Comparison of ENCODE assay signal across 20 cellular contexts in the genomic region with DNA sequence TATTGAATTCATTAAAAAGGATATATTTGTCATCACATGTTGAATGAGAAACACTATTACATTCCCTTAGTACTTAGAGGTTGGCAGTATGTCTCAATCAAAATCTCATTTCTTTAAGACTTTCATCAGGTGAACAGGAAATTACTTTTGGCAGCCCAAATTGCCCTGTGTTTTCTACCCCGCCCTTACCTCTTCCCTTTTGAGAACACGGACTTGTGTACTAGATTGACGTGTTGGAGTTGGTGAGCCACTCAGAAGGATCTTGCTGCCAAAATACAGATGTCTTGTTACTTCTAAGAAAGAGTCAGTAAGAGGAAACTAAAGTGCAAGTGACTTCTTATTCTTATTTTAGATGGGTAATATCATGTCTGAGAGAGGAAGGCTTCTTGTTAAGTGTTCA.
DNase-seq lines count a peak whose midpoint lies in the region; ATAC-seq, FAIRE-seq and TF ChIP-seq lines count a peak whose summit lies in the region.
"Had no signal": no experiment of that assay in that cellular context is flagged by ENCODE, and none has a peak within 500 bp of the region (broad histone marks: within the 10 kb centered on the region; RNA-seq: fewer than 3 reads in every experiment).

No MANE protein-coding gene starts in this region.

- no peak; the same call in 2 of the 3 replicates for ATAC-seq in RWPE2 (ENCODE audit: low read depth)
- ATAC-seq in HG03432 (IDR thresholded peaks at IDR 0.05; ENCODE audit: unreplicated experiment): no peak
- ATAC-seq: CD8-positive, alpha-beta T cell; GM23338; HCT116 had no signal

- peaks cover 40% of the 10 kb centered on the region for H3K4me1 ChIP-seq in RWPE2 (ENCODE audit: insufficient read depth, poor library complexity, severe bottlenecking)
- H3K4me1 ChIP-seq: Caco-2 had no signal

- peaks cover 15% of the 10 kb centered on the region for H3K36me3 Mint-ChIP-seq in nephron progenitor cell (ENCODE audit: low read depth)
- H3K36me3 Mint-ChIP-seq: CD4-positive, CD25-positive, alpha-beta regulatory T cell; CD8-positive, alpha-beta T cell had no signal

- H3K4me3 Mint-ChIP-seq in nephron progenitor cell: no peak overlapping the region
- H3K4me3 Mint-ChIP-seq: B cell; CD4-positive, CD25-positive, alpha-beta regulatory T cell; CD8-positive, alpha-beta T cell; GM23338; H9 had no signal

- H3K9me3 ChIP-seq in RWPE2 (ENCODE audit: severe bottlenecking): no peaks in the 10 kb centered on the region
- H3K9me3 ChIP-seq: BLaER1, Caco-2 had no signal

- H3K27me3 Mint-ChIP-seq in nephron progenitor cell (ENCODE audit: low read depth, poor library complexity): no peaks in the 10 kb centered on the region
- H3K27me3 Mint-ChIP-seq: B cell; CD4-positive, CD25-positive, alpha-beta regulatory T cell had no signal

- peak overlapping the region; percentile 73 for H3K27ac ChIP-seq in RWPE2 (ENCODE audit: poor library complexity, severe bottlenecking)
- H3K27ac ChIP-seq: BLaER1, C4-2B had no signal

- DNase-seq in RWPE2 (ENCODE audit: low spot score): no peak
- DNase-seq in bronchial epithelial cell (ENCODE audit: low read depth): peak; percentile 10
- DNase-seq in nephron progenitor cell: no peak
- DNase-seq in AG08396 (ENCODE audit: low spot score): no peak
- DNase-seq in globus pallidus (ENCODE audit: low spot score): no peak
- DNase-seq: Caco-2; CD4-positive, CD25-positive, alpha-beta regulatory T cell; CD8-positive, alpha-beta T cell; DMS153; DND-41; H9 had no signal

- no peaks in the 10 kb centered on the region for H3K9me3 Mint-ChIP-seq in nephron progenitor cell
- H3K9me3 Mint-ChIP-seq: CD8-positive, alpha-beta T cell; GM23338; H9 had no signal

- FAIRE-seq in bronchial epithelial cell (lab: Jason Lieb, UNC): no peak
- FAIRE-seq: G401.6, GM12891, GM18507 had no signal

- H3K4me1 Mint-ChIP-seq in nephron progenitor cell: peaks cover 19% of the 10 kb centered on the region
- H3K4me1 Mint-ChIP-seq: B cell; CD4-positive, CD25-positive, alpha-beta regulatory T cell had no signal

- peak overlapping the region; percentile 57 for H3K27ac Mint-ChIP-seq in nephron progenitor cell
- H3K27ac Mint-ChIP-seq: B cell; CD4-positive, CD25-positive, alpha-beta regulatory T cell; CD8-positive, alpha-beta T cell; GM23338; H9 had no signal

- no peaks in the 10 kb centered on the region for H3K36me3 ChIP-seq in RWPE2 (ENCODE audit: low read depth)
- no peaks in the 10 kb centered on the region for H3K36me3 ChIP-seq in bronchial epithelial cell (ENCODE audit: control insufficient read depth, insufficient read depth, low read length)
- H3K36me3 ChIP-seq: BLaER1 had no signal

- no peaks in the 10 kb centered on the region for H3K27me3 ChIP-seq in RWPE2 (ENCODE audit: insufficient read depth, poor library complexity, severe bottlenecking)
- no peaks in the 10 kb centered on the region for H3K27me3 ChIP-seq in bronchial epithelial cell (ENCODE audit: control insufficient read depth, insufficient read depth, low read length)
- H3K27me3 ChIP-seq: BLaER1 had no signal

- H3K4me3 ChIP-seq in RWPE2 (ENCODE audit: severe bottlenecking) (no peak overlapping the region), bronchial epithelial cell (ENCODE audit: low read depth, low read length) (no peak overlapping the region)
- H3K4me3 ChIP-seq: BLaER1, GM23338 had no signal

- TF ChIP-seq CTCF in RWPE2 (IDR thresholded peaks at IDR 0.05; ENCODE audit: poor library complexity, severe bottlenecking): no peak
- no peak for TF ChIP-seq CTCF in bronchial epithelial cell (IDR thresholded peaks at IDR 0.05; ENCODE audit: insufficient read depth, low read length, severe bottlenecking)
- TF ChIP-seq CTCF in nephron progenitor cell (IDR thresholded peaks at IDR 0.05): no peak
